Comparison of ENCODE assay signal across 13 cellular contexts in genomic region chr9:15426019-15426418, GRCh38. TPM values are rescaled to one million over a fixed set of nuclear protein-coding genes. Genes with fewer than 3 reads are reported as not detected.
A peak's percentile ranks its signal among the peaks of the same experiment; 100 is the strongest.
DNase-seq lines count a peak whose midpoint lies in the region; ATAC-seq and TF ChIP-seq lines count a peak whose summit lies in the region.
"Had no signal": no experiment of that assay in that cellular context is flagged by ENCODE, and none has a peak within 500 bp of the region (broad histone marks: within the 10 kb centered on the region; RNA-seq: fewer than 3 reads in every experiment).

No MANE protein-coding gene starts in this region.

- peaks cover 4% of the 10 kb centered on the region for H3K36me3 Mint-ChIP-seq in glutamatergic neuron (ENCODE audit: unreplicated experiment)
- peaks cover 24% of the 10 kb centered on the region for H3K36me3 Mint-ChIP-seq in activated naive CD4-positive, alpha-beta T cell treated with anti-CD3 and anti-CD28 coated beads for 36 hours (ENCODE audit: low read depth)

- no peak for DNase-seq in glutamatergic neuron
- no peak for DNase-seq in activated CD8-positive, alpha-beta memory T cell treated with anti-CD3 and anti-CD28 coated beads, Interleukin-2, amount 50 U/mL, for 48 hours
- no peak for DNase-seq in substantia nigra (lab: John Stamatoyannopoulos, UW)
- no peak for DNase-seq in NCI-H1417 treated with DMSO at 0.1 percent for 48 hours (lab: John Stamatoyannopoulos, UW)
- no peak for DNase-seq in activated naive CD4-positive, alpha-beta T cell treated with anti-CD3 and anti-CD28 coated beads for 36 hours
- DNase-seq: foreskin keratinocyte; GF-D8; NCI-H82; stimulated activated CD4-positive, alpha-beta T cell treated with anti-CD3 and anti-CD28 coated beads, Interleukin-4, amount 100 ng/mL, for 4 hours; WERI-Rb-1 had no signal

- peak overlapping the region; percentile 43 for H3K27ac Mint-ChIP-seq in glutamatergic neuron (ENCODE audit: unreplicated experiment)
- no peak overlapping the region for H3K27ac Mint-ChIP-seq in activated naive CD4-positive, alpha-beta T cell treated with anti-CD3 and anti-CD28 coated beads for 36 hours

- peaks cover 2% of the 10 kb centered on the region for H3K27me3 Mint-ChIP-seq in glutamatergic neuron (ENCODE audit: unreplicated experiment)
- H3K27me3 Mint-ChIP-seq in activated naive CD4-positive, alpha-beta T cell treated with anti-CD3 and anti-CD28 coated beads for 36 hours (ENCODE audit: low read depth): no peaks in the 10 kb centered on the region

- TF ChIP-seq CTCF in glutamatergic neuron (IDR thresholded peaks at IDR 0.05; ENCODE audit: partially characterized antibody, unreplicated experiment): no peak

- peaks cover 15% of the 10 kb centered on the region for H3K9me3 Mint-ChIP-seq in glutamatergic neuron (ENCODE audit: unreplicated experiment)
- H3K9me3 Mint-ChIP-seq in activated naive CD4-positive, alpha-beta T cell treated with anti-CD3 and anti-CD28 coated beads for 36 hours: no peaks in the 10 kb centered on the region

- peak overlapping the region; percentile 77 for H3K4me3 Mint-ChIP-seq in glutamatergic neuron (ENCODE audit: unreplicated experiment)
- H3K4me3 Mint-ChIP-seq in activated naive CD4-positive, alpha-beta T cell treated with anti-CD3 and anti-CD28 coated beads for 36 hours: no peak overlapping the region

- CTCF ChIA-PET in activated naive CD4-positive, alpha-beta T cell treated with anti-CD3 and anti-CD28 coated beads for 36 hours (lab: Charles Lee): no interaction called here

- peaks cover 31% of the 10 kb centered on the region for H3K4me1 Mint-ChIP-seq in glutamatergic neuron (ENCODE audit: low read depth, unreplicated experiment)
- H3K4me1 Mint-ChIP-seq in activated naive CD4-positive, alpha-beta T cell treated with anti-CD3 and anti-CD28 coated beads for 36 hours (ENCODE audit: low read depth): peaks cover 41% of the 10 kb centered on the region

- no peak overlapping the region for H3K27ac ChIP-seq in substantia nigra (ENCODE audit: low read depth, low read length, poor library complexity, severe bottlenecking)
- H3K27ac ChIP-seq: foreskin keratinocyte, WERI-Rb-1 had no signal

- peak; percentile 20 for ATAC-seq in GM18520 (IDR thresholded peaks at IDR 0.05; ENCODE audit: unreplicated experiment)
- peak; percentile 44 for ATAC-seq in GM21576 (IDR thresholded peaks at IDR 0.05; ENCODE audit: unreplicated experiment)
- peak; percentile 39 for ATAC-seq in HG03432 (IDR thresholded peaks at IDR 0.05; ENCODE audit: unreplicated experiment)
- ATAC-seq: foreskin keratinocyte had no signal

- intact Hi-C loops in activated naive CD4-positive, alpha-beta T cell treated with anti-CD3 and anti-CD28 coated beads for 36 hours (cut with micrococcal nuclease): no loop called here

RNA-seq across cellular contexts. Expression of gene SNAPC3, which starts 3.3 kb away (rescaled TPM):
- total RNA-seq in glutamatergic neuron (ENCODE audit: unreplicated experiment): 104 TPM
- total RNA-seq in activated naive CD4-positive, alpha-beta T cell treated with anti-CD3 and anti-CD28 coated beads for 36 hours: 10 to 100 TPM; 30.6 to 32.8 TPM
